38 cellular contexts compared by ENCODE assay signal in the genomic region with DNA sequence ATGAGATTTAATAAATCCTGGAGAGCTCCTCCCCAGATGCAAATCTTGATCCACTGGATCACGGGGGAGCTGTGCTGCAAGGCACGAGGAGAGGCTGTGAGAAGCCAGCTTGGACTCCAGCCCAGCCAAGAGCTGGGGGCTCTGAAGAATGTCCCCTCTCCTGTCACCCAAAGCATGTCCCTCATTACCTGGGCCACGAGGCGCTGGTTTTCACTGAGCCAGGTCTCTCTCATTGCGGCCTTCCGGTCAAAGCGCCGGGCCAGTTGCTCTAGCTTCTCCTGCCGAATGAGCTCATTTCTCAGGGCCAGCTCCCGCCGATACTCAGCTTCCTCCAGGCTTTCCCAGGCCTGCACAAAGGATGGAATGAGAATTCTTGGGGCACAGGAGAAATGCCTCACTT.
"Had no signal": no experiment of that assay in that cellular context is flagged by ENCODE, and none has a peak within 500 bp of the region (broad histone marks: within the 10 kb centered on the region; RNA-seq: fewer than 3 reads in every experiment).

No MANE protein-coding gene starts in this region.

- H3K27ac ChIP-seq: adrenal gland, ascending aorta, body of pancreas, brain microvascular endothelial cell, breast epithelium, cardiac muscle cell had no signal

- H3K27ac Mint-ChIP-seq: activated naive CD4-positive, alpha-beta T cell treated with anti-CD3 and anti-CD28 coated beads for 36 hours; activated naive CD4-positive, alpha-beta T cell treated with anti-CD3 and anti-CD28 coated beads, Interleukin-2, amount 10 ng/mL, durations not matched to agents 7 days and 5 days; activated naive CD4-positive, alpha-beta T cell treated with anti-CD3 and anti-CD28 coated beads, Interleukin-2, amount 50 U/mL, for 24 hours; activated naive CD4-positive, alpha-beta T cell treated with anti-CD3 and anti-CD28 coated beads, Interleukin-2, amount 50 U/mL, for 72 hours; activated naive CD8-positive, alpha-beta T cell; activated naive CD8-positive, alpha-beta T cell treated with anti-CD3 and anti-CD28 coated beads for 36 hours; activated naive CD8-positive, alpha-beta T cell treated with anti-CD3 and anti-CD28 coated beads, Interleukin-2, amount 10 ng/mL, durations not matched to agents 7 days and 5 days; activated naive CD8-positive, alpha-beta T cell treated with anti-CD3 and anti-CD28 coated beads, Interleukin-2, amount 50 U/mL, for 24 hours; activated T-cell treated with anti-CD3 and anti-CD28 coated beads, Interleukin-2, amount 50 U/mL, for 24 hours; activated T-cell treated with anti-CD3 and anti-CD28 coated beads, Interleukin-2, amount 50 U/mL, for 72 hours; activated T-helper 1 cell treated with anti-CD3 and anti-CD28 coated beads, Interleukin-12 subunit alpha, Interleukin-12 subunit beta, Interleukin-2, Interleukin-4 antibody, amounts not matched to agents 30 ng/mL and 10 ng/mL and 1 ng/mL, durations not matched to agents 14 hours and 24 hours and 36 hours; activated T-helper 17 cell treated with anti-CD3 and anti-CD28 coated beads, Interleukin-2, amount 50 U/mL, for 72 hours; activated T-helper 2 cell treated with anti-CD3 and anti-CD28 coated beads, Interferon-gamma antibody, Interleukin-2, Interleukin-4, amounts not matched to agents 10 μg/mL and 5 μg/mL and 100 μg/mL, durations not matched to agents 14 hours and 24 hours and 36 hours; brain had no signal

- H3K36me3 ChIP-seq: adrenal gland, ascending aorta, brain microvascular endothelial cell, breast epithelium, cardiac muscle cell had no signal

- H3K4me1 Mint-ChIP-seq: activated naive CD4-positive, alpha-beta T cell treated with anti-CD3 and anti-CD28 coated beads, Interleukin-2, amount 10 ng/mL, durations not matched to agents 7 days and 5 days; activated naive CD4-positive, alpha-beta T cell treated with anti-CD3 and anti-CD28 coated beads, Interleukin-2, amount 50 U/mL, for 24 hours; activated naive CD8-positive, alpha-beta T cell treated with anti-CD3 and anti-CD28 coated beads for 36 hours; activated naive CD8-positive, alpha-beta T cell treated with anti-CD3 and anti-CD28 coated beads, Interleukin-2, amount 10 ng/mL, durations not matched to agents 7 days and 5 days; activated naive CD8-positive, alpha-beta T cell treated with anti-CD3 and anti-CD28 coated beads, Interleukin-2, amount 50 U/mL, for 24 hours; activated T-helper 17 cell treated with anti-CD3 and anti-CD28 coated beads, Interleukin-2, amount 50 U/mL, for 72 hours; brain; central memory CD8-positive, alpha-beta T cell had no signal

- H3K27me3 Mint-ChIP-seq: activated naive CD4-positive, alpha-beta T cell treated with anti-CD3 and anti-CD28 coated beads, Interleukin-2, amount 50 U/mL, for 24 hours; activated naive CD8-positive, alpha-beta T cell; activated naive CD8-positive, alpha-beta T cell treated with anti-CD3 and anti-CD28 coated beads for 36 hours; activated naive CD8-positive, alpha-beta T cell treated with anti-CD3 and anti-CD28 coated beads, Interleukin-2, amount 50 U/mL, for 24 hours; activated T-cell treated with anti-CD3 and anti-CD28 coated beads, Interleukin-2, amount 50 U/mL, for 24 hours; brain had no signal

- DNase-seq: activated effector memory CD4-positive, alpha-beta T cell treated with anti-CD3 and anti-CD28 coated beads, Interleukin-2, amount 50 U/mL, for 16 hours; activated effector memory CD4-positive, alpha-beta T cell treated with Interleukin-2 at 50 U/mL for 16 hours; activated gamma-delta T cell treated with Interleukin-2 at 50 U/mL for 16 hours; activated naive CD4-positive, alpha-beta T cell; activated naive CD4-positive, alpha-beta T cell treated with anti-CD3 and anti-CD28 coated beads for 36 hours; activated naive CD4-positive, alpha-beta T cell treated with anti-CD3 and anti-CD28 coated beads, Interleukin-2, amount 10 ng/mL, durations not matched to agents 7 days and 5 days; activated naive CD4-positive, alpha-beta T cell treated with anti-CD3 and anti-CD28 coated beads, Interleukin-2, amount 50 U/mL, for 16 hours; activated naive CD4-positive, alpha-beta T cell treated with Interleukin-2 at 50 U/mL for 16 hours; activated naive CD8-positive, alpha-beta T cell treated with anti-CD3 and anti-CD28 coated beads for 36 hours; activated naive CD8-positive, alpha-beta T cell treated with anti-CD3 and anti-CD28 coated beads, Interleukin-2, amount 10 ng/mL, durations not matched to agents 7 days and 5 days; activated naive CD8-positive, alpha-beta T cell treated with anti-CD3 and anti-CD28 coated beads, Interleukin-2, amount 50 U/mL, for 24 hours; activated T-cell treated with anti-CD3 and anti-CD28 coated beads for 4 hours; activated T-cell treated with anti-CD3 and anti-CD28 coated beads, Interleukin-2, amount 50 U/mL, for 1 hour; activated T-cell treated with anti-CD3 and anti-CD28 coated beads, Interleukin-2, amount 50 U/mL, for 24 hours; activated T-cell treated with anti-CD3 and anti-CD28 coated beads, Interleukin-2, amount 50 U/mL, for 4 hours; activated T-cell treated with anti-CD3 and anti-CD28 coated beads, Interleukin-2, amount 50 U/mL, for 48 hours; activated T-cell treated with anti-CD3 and anti-CD28 coated beads, Interleukin-2, amount 50 U/mL, for 72 hours; adrenal gland; amniotic stem cell; amygdala; anterior cingulate cortex; aorta; body of pancreas; brain microvascular endothelial cell; caudate nucleus; central memory CD4-positive, alpha-beta T cell; cerebellar nuclear complex had no signal

- H3K27me3 ChIP-seq: adrenal gland, ascending aorta, body of pancreas, brain microvascular endothelial cell, breast epithelium, cardiac muscle cell had no signal

- H3K36me3 Mint-ChIP-seq: activated naive CD4-positive, alpha-beta T cell treated with anti-CD3 and anti-CD28 coated beads, Interleukin-2, amount 10 ng/mL, durations not matched to agents 7 days and 5 days; activated naive CD4-positive, alpha-beta T cell treated with anti-CD3 and anti-CD28 coated beads, Interleukin-2, amount 50 U/mL, for 24 hours; activated naive CD4-positive, alpha-beta T cell treated with anti-CD3 and anti-CD28 coated beads, Interleukin-2, amount 50 U/mL, for 72 hours; activated naive CD8-positive, alpha-beta T cell; activated naive CD8-positive, alpha-beta T cell treated with anti-CD3 and anti-CD28 coated beads for 36 hours; activated naive CD8-positive, alpha-beta T cell treated with anti-CD3 and anti-CD28 coated beads, Interleukin-2, amount 10 ng/mL, durations not matched to agents 7 days and 5 days had no signal

- H3K4me1 ChIP-seq: adrenal gland, ascending aorta, body of pancreas, breast epithelium had no signal

- H3K4me3 ChIP-seq: adrenal gland, ascending aorta, body of pancreas, breast epithelium, cardiac muscle cell had no signal

- H3K9me3 ChIP-seq: adrenal gland, ascending aorta, body of pancreas, breast epithelium had no signal

- H3K4me3 Mint-ChIP-seq: activated naive CD4-positive, alpha-beta T cell treated with anti-CD3 and anti-CD28 coated beads for 36 hours; activated naive CD4-positive, alpha-beta T cell treated with anti-CD3 and anti-CD28 coated beads, Interleukin-2, amount 10 ng/mL, durations not matched to agents 7 days and 5 days; activated naive CD4-positive, alpha-beta T cell treated with anti-CD3 and anti-CD28 coated beads, Interleukin-2, amount 50 U/mL, for 24 hours; activated naive CD8-positive, alpha-beta T cell; activated naive CD8-positive, alpha-beta T cell treated with anti-CD3 and anti-CD28 coated beads for 36 hours; activated naive CD8-positive, alpha-beta T cell treated with anti-CD3 and anti-CD28 coated beads, Interleukin-2, amount 10 ng/mL, durations not matched to agents 7 days and 5 days; activated naive CD8-positive, alpha-beta T cell treated with anti-CD3 and anti-CD28 coated beads, Interleukin-2, amount 50 U/mL, for 24 hours; activated T-cell treated with anti-CD3 and anti-CD28 coated beads, Interleukin-2, amount 50 U/mL, for 24 hours; activated T-cell treated with anti-CD3 and anti-CD28 coated beads, Interleukin-2, amount 50 U/mL, for 4 hours; activated T-cell treated with anti-CD3 and anti-CD28 coated beads, Interleukin-2, amount 50 U/mL, for 72 hours; activated T-helper 1 cell treated with anti-CD3 and anti-CD28 coated beads, Interleukin-12 subunit alpha, Interleukin-12 subunit beta, Interleukin-2, Interleukin-4 antibody, amounts not matched to agents 30 ng/mL and 10 ng/mL and 1 ng/mL, durations not matched to agents 14 hours and 24 hours and 36 hours; activated T-helper 17 cell treated with anti-CD3 and anti-CD28 coated beads, Interleukin-2, amount 50 U/mL, for 72 hours; brain; central memory CD8-positive, alpha-beta T cell had no signal

- H3K9me3 Mint-ChIP-seq: activated naive CD4-positive, alpha-beta T cell treated with anti-CD3 and anti-CD28 coated beads for 36 hours; activated naive CD4-positive, alpha-beta T cell treated with anti-CD3 and anti-CD28 coated beads, Interleukin-2, amount 10 ng/mL, durations not matched to agents 7 days and 5 days; activated naive CD4-positive, alpha-beta T cell treated with anti-CD3 and anti-CD28 coated beads, Interleukin-2, amount 50 U/mL, for 24 hours; activated naive CD4-positive, alpha-beta T cell treated with anti-CD3 and anti-CD28 coated beads, Interleukin-2, amount 50 U/mL, for 72 hours; activated naive CD8-positive, alpha-beta T cell treated with anti-CD3 and anti-CD28 coated beads for 36 hours; activated naive CD8-positive, alpha-beta T cell treated with anti-CD3 and anti-CD28 coated beads, Interleukin-2, amount 10 ng/mL, durations not matched to agents 7 days and 5 days; activated naive CD8-positive, alpha-beta T cell treated with anti-CD3 and anti-CD28 coated beads, Interleukin-2, amount 50 U/mL, for 24 hours; activated T-cell treated with anti-CD3 and anti-CD28 coated beads, Interleukin-2, amount 50 U/mL, for 24 hours; activated T-cell treated with anti-CD3 and anti-CD28 coated beads, Interleukin-2, amount 50 U/mL, for 4 hours; activated T-cell treated with anti-CD3 and anti-CD28 coated beads, Interleukin-2, amount 50 U/mL, for 72 hours; activated T-helper 1 cell treated with anti-CD3 and anti-CD28 coated beads, Interleukin-12 subunit alpha, Interleukin-12 subunit beta, Interleukin-2, Interleukin-4 antibody, amounts not matched to agents 30 ng/mL and 10 ng/mL and 1 ng/mL, durations not matched to agents 14 hours and 24 hours and 36 hours; activated T-helper 17 cell treated with anti-CD3 and anti-CD28 coated beads, Interleukin-2, amount 50 U/mL, for 72 hours; activated T-helper 2 cell treated with anti-CD3 and anti-CD28 coated beads, Interferon-gamma antibody, Interleukin-2, Interleukin-4, amounts not matched to agents 10 μg/mL and 5 μg/mL and 100 μg/mL, durations not matched to agents 14 hours and 24 hours and 36 hours; brain; central memory CD8-positive, alpha-beta T cell had no signal
